19 cellular contexts compared by ENCODE assay signal in the genomic region with DNA sequence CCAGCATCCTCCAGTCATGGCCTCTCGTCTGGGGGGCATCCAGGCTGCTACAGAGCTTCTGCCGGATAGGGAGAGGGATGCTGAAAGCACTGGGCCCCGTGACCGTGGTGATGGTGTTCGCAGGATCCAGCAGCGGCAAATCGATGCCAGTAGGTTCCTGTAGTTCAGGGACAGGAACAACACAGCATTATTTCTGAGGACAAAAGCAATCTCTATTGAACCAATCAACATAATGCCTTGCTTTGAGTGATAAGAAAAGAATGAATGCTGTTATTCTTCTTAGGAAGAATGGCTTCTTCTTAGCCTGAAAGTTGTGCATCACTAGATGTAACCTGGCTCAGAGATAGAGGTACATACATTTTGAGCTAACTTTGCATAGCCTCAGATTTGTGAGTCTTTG.
"Had no signal": no experiment of that assay in that cellular context is flagged by ENCODE, and none has a peak within 500 bp of the region (broad histone marks: within the 10 kb centered on the region; RNA-seq: fewer than 3 reads in every experiment).

No MANE protein-coding gene starts in this region.

- H3K27me3 Mint-ChIP-seq: natural killer cell treated with Interleukin-12 subunit alpha and Interleukin-12 subunit beta and Interleukin-15 and Interleukin-18, amount 100 ng/mL, for 72 hours; stimulated activated naive B cell treated with anti-CD40 and anti-IgM and Interleukin-4, amounts not matched to agents 10 μg/mL and 1 μg/mL and 100 μg/mL, for 72 hours; T-helper 17 cell had no signal

- H3K9me3 Mint-ChIP-seq: natural killer cell treated with Interleukin-12 subunit alpha and Interleukin-12 subunit beta and Interleukin-15 and Interleukin-18, amount 100 ng/mL, for 72 hours; stimulated activated naive B cell treated with anti-CD40 and anti-IgM and Interleukin-4, amounts not matched to agents 10 μg/mL and 1 μg/mL and 100 μg/mL, for 72 hours had no signal

- DNase-seq: activated CD4-positive, alpha-beta T cell treated with anti-CD3 and anti-CD28 coated beads, Interleukin-2, amount 50 U/mL, for 1 hour; activated CD4-positive, CD25-positive, alpha-beta regulatory T cell treated with anti-CD3 and anti-CD28 coated beads, Interleukin-2, amount 50 U/mL, for 72 hours; activated CD8-positive, alpha-beta memory T cell treated with anti-CD3 and anti-CD28 coated beads, Interleukin-2, amount 50 U/mL, for 4 hours; activated effector memory CD4-positive, alpha-beta T cell treated with anti-CD3 and anti-CD28 coated beads, Interleukin-2, amount 50 U/mL, for 16 hours; activated naive CD4-positive, alpha-beta T cell treated with anti-CD3 and anti-CD28 coated beads, Interleukin-2, amount 50 U/mL, for 16 hours; activated T-cell treated with anti-CD3 and anti-CD28 coated beads, Interleukin-2, amount 50 U/mL, for 48 hours; gastrocnemius medialis; heart right ventricle; left cardiac atrium; sigmoid colon; stimulated activated naive B cell treated with anti-CD40 and anti-IgM and Interleukin-4, amounts not matched to agents 10 μg/mL and 1 μg/mL and 100 μg/mL, for 72 hours; T-helper 17 cell had no signal

- H3K27ac ChIP-seq: cardiac muscle cell, gastrocnemius medialis, heart right ventricle, sigmoid colon, SJSA1, tibial nerve, VCaP had no signal

- ATAC-seq: gastrocnemius medialis; heart right ventricle; left cardiac atrium; stimulated activated naive B cell treated with anti-CD40 and anti-IgM and Interleukin-4, amounts not matched to agents 10 μg/mL and 1 μg/mL and 100 μg/mL, for 72 hours; T-helper 17 cell had no signal

- H3K4me3 Mint-ChIP-seq: natural killer cell treated with Interleukin-12 subunit alpha and Interleukin-12 subunit beta and Interleukin-15 and Interleukin-18, amount 100 ng/mL, for 72 hours; stimulated activated naive B cell treated with anti-CD40 and anti-IgM and Interleukin-4, amounts not matched to agents 10 μg/mL and 1 μg/mL and 100 μg/mL, for 72 hours; T-helper 17 cell had no signal

- FAIRE-seq: colon, urothelium cell line had no signal

- H3K36me3 Mint-ChIP-seq: natural killer cell treated with Interleukin-12 subunit alpha and Interleukin-12 subunit beta and Interleukin-15 and Interleukin-18, amount 100 ng/mL, for 72 hours; stimulated activated naive B cell treated with anti-CD40 and anti-IgM and Interleukin-4, amounts not matched to agents 10 μg/mL and 1 μg/mL and 100 μg/mL, for 72 hours had no signal

- H3K27ac Mint-ChIP-seq: natural killer cell treated with Interleukin-12 subunit alpha and Interleukin-12 subunit beta and Interleukin-15 and Interleukin-18, amount 100 ng/mL, for 72 hours; stimulated activated naive B cell treated with anti-CD40 and anti-IgM and Interleukin-4, amounts not matched to agents 10 μg/mL and 1 μg/mL and 100 μg/mL, for 72 hours had no signal
